ENCODE assay signal across 10 cellular contexts in genomic region chr10:23065549-23065948, GRCh38. TPM values are rescaled to one million over a fixed set of nuclear protein-coding genes. Genes with fewer than 3 reads are reported as not detected.
A peak's percentile ranks its signal among the peaks of the same experiment; 100 is the strongest.
DNase-seq lines count a peak whose midpoint lies in the region; ATAC-seq, FAIRE-seq and TF ChIP-seq lines count a peak whose summit lies in the region.
"Had no signal": no experiment of that assay in that cellular context is flagged by ENCODE, and none has a peak within 500 bp of the region (broad histone marks: within the 10 kb centered on the region; RNA-seq: fewer than 3 reads in every experiment).

No MANE protein-coding gene starts in this region.

- TF ChIP-seq CTCF in H1 (IDR thresholded peaks at IDR 0.05; ENCODE audit: control extremely low read depth in 1 of 3, insufficient read depth in 1 of 3, low read depth in 1 of 3, low read length in 3 of 3) (no peak), lower lobe of right lung (IDR thresholded peaks at IDR 0.05) (no peak)

- TF ChIP-seq RAD21 in H1 (IDR thresholded peaks at IDR 0.05 in 1 of 2, conservative IDR thresholded peaks at IDR 0.05 in 1 of 2; ENCODE audit: low read depth in 2 of 2, low read length in 2 of 2), result no peak

- no peak for TF ChIP-seq POLR2A in H1 (IDR thresholded peaks at IDR 0.05; ENCODE audit: control extremely low read depth in 1 of 2, low read depth in 2 of 2, low read length in 2 of 2)

- no peak overlapping the region for H3K9ac ChIP-seq in H1 (replicated peaks in 1 of 4; ENCODE audit: extremely low read depth in 1 of 4, low read depth in 3 of 4, low read length in 3 of 4)

- H3K79me2 ChIP-seq in H1 (ENCODE audit: control insufficient read depth in 1 of 2, insufficient read depth in 2 of 2, low read length in 2 of 2), result no peaks in the 10 kb centered on the region

- H2BK20ac ChIP-seq in H1 (ENCODE audit: low read length), result no peak overlapping the region

- no peak overlapping the region for H3K23ac ChIP-seq in H1 (ENCODE audit: insufficient read length)

- H2AK5ac ChIP-seq in H1 (ENCODE audit: low read depth, low read length), result no peak overlapping the region

- no peak overlapping the region for H3K4me2 ChIP-seq in H1 (ENCODE audit: insufficient read depth in 1 of 2, low read depth in 2 of 2, low read length in 2 of 2)

- H3K36me3 ChIP-seq in H1 (ENCODE audit: control insufficient read depth in 2 of 4, insufficient read depth in 4 of 4, low read length in 3 of 4) (no peaks in the 10 kb centered on the region), lower lobe of right lung (no peaks in the 10 kb centered on the region)

- no peak overlapping the region for H2AFZ ChIP-seq in H1 (ENCODE audit: low read length)

- no peaks in the 10 kb centered on the region for H3K27me3 ChIP-seq in H1 (replicated peaks in 1 of 4; ENCODE audit: control insufficient read depth in 3 of 4, extremely low read depth in 1 of 4, insufficient read depth in 3 of 4, low read length in 3 of 4)
- no peaks in the 10 kb centered on the region for H3K27me3 ChIP-seq in lower lobe of right lung (ENCODE audit: low read depth)

- 94% methylated on average over 5 of the region's 5 CpGs; no CpG with 5 or more reads in 1 of the 2 experiments for WGBS in H1 (ENCODE audit: extremely low coverage in 1 of 2, insufficient coverage in 1 of 2, insufficient read length in 1 of 2, insufficient replicate concordance in 2 of 2, low coverage in 1 of 2, low lambda C conversion rate in 2 of 2, missing lambda C conversion rate in 1 of 2), 2 experiments

- H4K91ac ChIP-seq in H1 (replicated peaks; ENCODE audit: insufficient read length, low read length), result no peak overlapping the region

- no peak overlapping the region for H2BK12ac ChIP-seq in H1 (ENCODE audit: low read depth, low read length)

- H4K5ac ChIP-seq in H1 (ENCODE audit: insufficient read length, low read depth, low read length), result no peak overlapping the region

- no peak overlapping the region; the same call in 1 of the 2 replicates for H4K8ac ChIP-seq in H1 (ENCODE audit: extremely low read depth, insufficient read depth, low read length)

- peak overlapping the region; percentile 32 for H3K56ac ChIP-seq in H1 (replicated peaks; ENCODE audit: insufficient read length, low read depth, low read length)

- no peaks in the 10 kb centered on the region for H3K79me1 ChIP-seq in H1 (ENCODE audit: low read depth, low read length)

- H4K20me1 ChIP-seq in H1 (replicated peaks in 1 of 2; ENCODE audit: control insufficient read depth in 1 of 2, insufficient read depth in 2 of 2, low read length in 2 of 2), result no peaks in the 10 kb centered on the region

- H3K27ac ChIP-seq in H1 (ENCODE audit: low read depth, low read length), result no peak overlapping the region
- H3K27ac ChIP-seq in lower lobe of right lung, result no peak overlapping the region
- H3K27ac ChIP-seq: 22Rv1, SK-N-MC had no signal

- intact Hi-C loops in lower lobe of right lung (cut with DNase I), result no loop called here

- FAIRE-seq in H1 (lab: Jason Lieb, UNC), result no peak

- no peak overlapping the region for H3K4ac ChIP-seq in H1 (replicated peaks; ENCODE audit: insufficient read length, low read depth, low read length)

- H3K14ac ChIP-seq in H1 (ENCODE audit: insufficient read length), result no peak overlapping the region

- CTCF ChIA-PET in H1 (lab: Charles Lee; ENCODE audit: partially characterized antibody), result interaction anchor here (1.2 to 1.4 kb wide), 3 partner anchors 9 to 491 kb away, joined by 3 read pairs; no protein-coding TSS in a partner anchor

- H3K18ac ChIP-seq in H1 (ENCODE audit: extremely low read depth, low read length), result no peak overlapping the region

- peak; percentile 90 to 94 for ATAC-seq in lower lobe of right lung
- no peak for ATAC-seq in HG02759 (IDR thresholded peaks at IDR 0.05; ENCODE audit: unreplicated experiment)

- H2BK15ac ChIP-seq in H1 (ENCODE audit: low read length), result no peak overlapping the region; the same call in 1 of the 2 replicates

- H3K9me3 ChIP-seq in H1 (ENCODE audit: insufficient read depth in 2 of 2, low read depth in 1 of 2, low read length in 1 of 2) (no peaks in the 10 kb centered on the region), lower lobe of right lung (no peaks in the 10 kb centered on the region)

- H2BK120ac ChIP-seq in H1 (replicated peaks; ENCODE audit: low read depth, low read length), result no peak overlapping the region

- H3K23me2 ChIP-seq in H1 (ENCODE audit: low read depth, low read length), result no peaks in the 10 kb centered on the region

- peaks cover 6 to 16% (median 16%) of the 10 kb centered on the region in 4 experiments; a peak in 4 of 7 replicates for H3K4me1 ChIP-seq in H1 (replicated peaks in 1 of 4; ENCODE audit: control insufficient read depth in 3 of 4, insufficient read depth in 4 of 4, low read length in 3 of 4)
- peaks cover 8% of the 10 kb centered on the region for H3K4me1 ChIP-seq in lower lobe of right lung

- POLR2A ChIA-PET in H1 (lab: Charles Lee; ENCODE audit: partially characterized antibody), result interaction anchor here (1.2 kb wide), 1 partner anchor 10 kb away, joined by 8 read pairs; no protein-coding TSS in a partner anchor

- no peak for TF ChIP-seq EP300 in H1 (IDR thresholded peaks at IDR 0.05; ENCODE audit: borderline replicate concordance in 1 of 2, low read depth in 2 of 2, low read length in 2 of 2)

- no peak overlapping the region for H2BK5ac ChIP-seq in H1 (ENCODE audit: low read depth, low read length)

- H3K4me3 ChIP-seq in H1 (ENCODE audit: extremely low read depth in 1 of 4, insufficient read depth in 2 of 4, low read depth in 3 of 4, low read length in 4 of 4), result no peak overlapping the region
- no peak overlapping the region for H3K4me3 ChIP-seq in lower lobe of right lung
- H3K4me3 ChIP-seq: SK-N-MC had no signal

- peak; percentile 75 for DNase-seq in DMS 273 (lab: John Stamatoyannopoulos, UW; ENCODE audit: unreplicated experiment)
- no peak for DNase-seq in DMS 273 treated with DMSO at 0.1 percent for 48 hours (lab: John Stamatoyannopoulos, UW)
- DNase-seq in H1 (ENCODE audit: low read depth in 1 of 2, low spot score in 2 of 2), result peak in 1 of 2 experiments; percentile 38
- DNase-seq in lower lobe of right lung, result peak; percentile 69
- DNase-seq in ureter (ENCODE audit: low spot score), result peak; percentile 88
- no peak for DNase-seq in activated CD4-positive, alpha-beta T cell treated with anti-CD3 and anti-CD28 coated beads, Interleukin-2, amount 50 U/mL, for 48 hours
- no peak for DNase-seq in NCI-H1105 treated with DMSO at 0.1 percent for 48 hours (lab: John Stamatoyannopoulos, UW)

TF ChIP-seq in H1, 55 proteins besides CTCF, POLR2A, EP300 and RAD21:
- TF ChIP-seq KDM1A (IDR thresholded peaks at IDR 0.05; ENCODE audit: borderline replicate concordance, low read length), result no peak
- no peak for TF ChIP-seq CHD2 (IDR thresholded peaks at IDR 0.05; ENCODE audit: low read length)
- no peak for TF ChIP-seq POU5F1 (IDR thresholded peaks at IDR 0.05; ENCODE audit: low read depth, low read length)
- no peak for TF ChIP-seq SIX5 (IDR thresholded peaks at IDR 0.05; ENCODE audit: low read depth, low read length)
- TF ChIP-seq RXRA (IDR thresholded peaks at IDR 0.05; ENCODE audit: insufficient read depth, low read depth, low read length), result no peak
- TF ChIP-seq YY1 (IDR thresholded peaks at IDR 0.05; ENCODE audit: low read depth, low read length), result no peak
- no peak for TF ChIP-seq TBP (IDR thresholded peaks at IDR 0.05; ENCODE audit: low read depth, low read length)
- no peak for TF ChIP-seq HDAC6 (IDR thresholded peaks at IDR 0.05; ENCODE audit: low read depth, low read length)
- TF ChIP-seq ZNF274 (IDR thresholded peaks at IDR 0.05; ENCODE audit: borderline replicate concordance, extremely low read depth, low read length), result no peak
- TF ChIP-seq HDAC2 (IDR thresholded peaks at IDR 0.05; ENCODE audit: borderline replicate concordance in 1 of 2, low read depth in 2 of 2, low read length in 2 of 2), result no peak
- TF ChIP-seq CEBPB (IDR thresholded peaks at IDR 0.05; ENCODE audit: low read depth, low read length), result no peak
- no peak for TF ChIP-seq TCF12 (IDR thresholded peaks at IDR 0.05; ENCODE audit: low read depth, low read length)
- TF ChIP-seq, protein P1, sequence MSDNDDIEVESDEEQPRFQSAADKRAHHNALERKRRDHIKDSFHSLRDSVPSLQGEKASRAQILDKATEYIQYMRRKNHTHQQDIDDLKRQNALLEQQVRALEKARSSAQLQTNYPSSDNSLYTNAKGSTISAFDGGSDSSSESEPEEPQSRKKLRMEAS (IDR thresholded peaks at IDR 0.05), result no peak
- no peak for TF ChIP-seq GABPA (IDR thresholded peaks at IDR 0.05; ENCODE audit: borderline replicate concordance, insufficient read depth, low read length)
- TF ChIP-seq BCL11A (IDR thresholded peaks at IDR 0.05; ENCODE audit: low read depth in 2 of 2, low read length in 2 of 2), result no peak
- no peak for TF ChIP-seq ASH2L (IDR thresholded peaks at IDR 0.05; ENCODE audit: low read length)
- no peak for TF ChIP-seq USF2 (IDR thresholded peaks at IDR 0.05; ENCODE audit: low read length)

RNA-seq across cellular contexts. Expression of gene MSRB2, which starts 29.8 kb away (rescaled TPM):
- total RNA-seq in H1 (2021; fragmentation: NEBNext Ultra II Directional; extraction: Animal tissue kit (Norgen Biotek cat#: 25700)), result 9.6 and 11.0 TPM in 2 replicates
- 11.6 and 13.9 TPM in 2 replicates for polyA plus RNA-seq in H1 (2011; rRNA removed)
- 12.1 TPM for polyA plus RNA-seq in H1 (2011; cell fraction: cytosol; rRNA removed)
- polyA plus RNA-seq in H1 (2011; cell fraction: nucleus; rRNA removed), result 11.7 TPM
- polyA plus RNA-seq in H1 (2012, experiment 1 of 2), result 15.3 to 18.6 TPM (median 16.3 TPM) in 4 replicates
- polyA plus RNA-seq in H1 (2012, experiment 2 of 2), result 7.8 TPM
- 6.0 TPM for polyA plus RNA-seq in H1 (2013, experiment 1 of 2)
- polyA plus RNA-seq in H1 (2013, experiment 2 of 2), result 5.0 TPM
- 9.6 and 13.4 TPM in 2 replicates for polyA minus RNA-seq in H1 (2011; rRNA and poly(A)+ RNA removed)
- polyA minus RNA-seq in H1 (2011; cell fraction: cytosol; rRNA and poly(A)+ RNA removed), result 1.6 TPM
- polyA minus RNA-seq in H1 (2011; cell fraction: nucleus; rRNA and poly(A)+ RNA removed), result 5.8 TPM
- 17.9 TPM for total RNA-seq in lower lobe of right lung
- 34.7 TPM for total RNA-seq in ureter

Comparison
In these comparisons a context has a peak if more than half of its experiments do, and no peak if none do; other contexts are left out.
1. DNase-seq: peak in DMS 273 (single experiment), lower lobe of right lung (single experiment) and ureter (single experiment); none in DMS 273 treated with DMSO at 0.1 percent for 48 hours (single experiment), activated CD4-positive, alpha-beta T cell treated with anti-CD3 and anti-CD28 coated beads, Interleukin-2, amount 50 U/mL, for 48 hours (0 of 2) and NCI-H1105 treated with DMSO at 0.1 percent for 48 hours (single experiment).